14 cellular contexts compared by ENCODE assay signal in genomic region chr3:125300416-125300815, GRCh38.
DNase-seq lines count a peak whose midpoint lies in the region; ATAC-seq, FAIRE-seq and TF ChIP-seq lines count a peak whose summit lies in the region.
"Had no signal": no experiment of that assay in that cellular context is flagged by ENCODE, and none has a peak within 500 bp of the region (broad histone marks: within the 10 kb centered on the region; RNA-seq: fewer than 3 reads in every experiment).

No MANE protein-coding gene starts in this region.

- no peak overlapping the region for H3K27ac ChIP-seq in AG04450 (ENCODE audit: low read depth, low read length)
- no peak overlapping the region for H3K27ac ChIP-seq in transverse colon
- H3K27ac ChIP-seq: thyroid gland had no signal

- no peak for ATAC-seq in GM21526 (IDR thresholded peaks at IDR 0.05; ENCODE audit: low FRiP score, unreplicated experiment)
- ATAC-seq: activated naive CD4-positive, alpha-beta T cell treated with anti-CD3 and anti-CD28 coated beads, Interleukin-2, amount 50 U/mL, for 72 hours; natural killer cell; right cardiac atrium had no signal

- in situ Hi-C loops in astrocyte of the spinal cord (cut with HindIII; ENCODE audit: low sequenced_read_pairs) (no loop called here), transverse colon (cut with MboI; ENCODE audit: low pct_ligation_motif_present in 1 of 4, low pct_unique_long_range_greater_than_20kb in 1 of 4, low sequenced_read_pairs in 3 of 4) (no loop called here)

- TF ChIP-seq CTCF in AG04450 (IDR thresholded peaks at IDR 0.05; ENCODE audit: low read depth, low read length) (no peak), astrocyte of the spinal cord (IDR thresholded peaks at IDR 0.05; ENCODE audit: low read depth, low read length) (no peak), transverse colon (IDR thresholded peaks at IDR 0.05) (no peak)

- H3K27me3 ChIP-seq in AG04450 (ENCODE audit: control insufficient read depth, insufficient read depth, low read length) (no peaks in the 10 kb centered on the region), transverse colon (no peaks in the 10 kb centered on the region)
- H3K27me3 ChIP-seq: thyroid gland had no signal

- POLR2A ChIA-PET in AG04450 (lab: Yijun Ruan, JAX), result no interaction called here

- no peaks in the 10 kb centered on the region for H3K9me3 ChIP-seq in AG04450 (ENCODE audit: control insufficient read depth, insufficient read depth, low read length)
- H3K9me3 ChIP-seq in transverse colon, result no peaks in the 10 kb centered on the region
- H3K9me3 ChIP-seq: thyroid gland had no signal

- TF ChIP-seq POLR2A in transverse colon (IDR thresholded peaks at IDR 0.05), result no peak

- DNase-seq in AG04450 (ENCODE audit: low read depth, low spot score) (peak; percentile 20), HTR-8/SVneo (ENCODE audit: insufficient read length, low spot score) (peak; percentile 33), astrocyte of the spinal cord (ENCODE audit: low read depth, low spot score) (peak; percentile 47), glomerular visceral epithelial cell (ENCODE audit: extremely low spot score) (peak; percentile 24), COLO668 (lab: John Stamatoyannopoulos, UW; ENCODE audit: unreplicated experiment) (no peak), hypothalamus (lab: John Stamatoyannopoulos, UW) (no peak), transverse colon (no peak)
- DNase-seq: natural killer cell; right cardiac atrium; stimulated activated CD4-positive, alpha-beta T cell treated with anti-CD3 and anti-CD28 coated beads, Interleukin-2, amount 100 ng/mL, for 24 hours; T-helper 9 cell; thyroid gland had no signal

- peaks cover 0 to 4% (median 0%) of the 10 kb centered on the region in 4 donors for H3K4me1 ChIP-seq in transverse colon

- FAIRE-seq in HTR-8/SVneo (lab: Jason Lieb, UNC), result no peak

- intact Hi-C loops in transverse colon (cut with DNase I; ENCODE audit: low total_unique reads), result no loop called here

- no peaks in the 10 kb centered on the region for H3K36me3 ChIP-seq in transverse colon
- H3K36me3 ChIP-seq: thyroid gland had no signal

- H3K4me3 ChIP-seq in AG04450 (ENCODE audit: low read depth, low read length), result no peak overlapping the region
- H3K4me3 ChIP-seq in astrocyte of the spinal cord (ENCODE audit: low read depth, low read length), result no peak overlapping the region
- no peak overlapping the region for H3K4me3 ChIP-seq in transverse colon
- H3K4me3 ChIP-seq: thyroid gland had no signal

- TF ChIP-seq EP300 in transverse colon (IDR thresholded peaks at IDR 0.05; ENCODE audit: low read depth), result no peak

- 95 to 100% methylated on average over 2 to 3 of the region's 3 CpGs for WGBS in transverse colon (ENCODE audit: low coverage in 1 of 2), 2 donors

- CTCF ChIA-PET in AG04450 (lab: Charles Lee), result no interaction called here

Comparison
In these comparisons a context has a peak if more than half of its experiments do, and no peak if none do; other contexts are left out.
1. DNase-seq: peak in AG04450 (single experiment), HTR-8/SVneo (single experiment), astrocyte of the spinal cord (single experiment) and glomerular visceral epithelial cell (single experiment); none in COLO668 (single experiment), hypothalamus (0 of 51) and transverse colon (single experiment).